8 cellular contexts compared by ENCODE assay signal in the genomic region with DNA sequence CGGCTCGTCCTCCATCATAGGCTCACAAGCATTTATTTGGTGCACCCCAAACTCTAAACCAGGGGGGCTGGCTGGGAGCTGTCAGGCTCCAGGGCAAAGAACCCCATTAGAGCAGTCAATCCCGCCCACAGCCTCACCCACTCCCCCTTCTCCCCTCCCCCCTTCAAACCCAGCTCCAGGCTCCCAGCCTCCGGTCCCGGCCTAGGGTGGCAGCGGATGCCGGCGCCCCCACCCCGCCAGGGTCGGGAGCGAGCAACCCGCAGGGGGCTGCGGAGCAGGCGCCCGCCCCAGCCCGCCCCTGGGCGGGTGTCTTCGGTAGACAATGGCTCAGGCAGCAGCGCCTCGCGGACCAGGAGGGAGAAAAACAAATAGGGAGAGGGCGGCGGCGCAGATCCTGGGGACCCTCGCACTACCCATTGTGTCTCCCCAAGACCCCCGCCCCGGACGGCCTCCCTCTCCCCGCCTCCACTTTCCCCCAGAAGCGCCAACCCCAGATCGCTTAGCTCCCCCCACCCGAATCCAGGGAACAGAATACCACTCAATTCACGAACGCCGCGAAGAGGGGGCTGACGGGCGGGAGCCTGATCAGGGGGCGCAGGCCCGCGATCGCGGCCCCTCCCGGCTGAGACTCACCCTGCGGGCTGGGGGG. TPM values are rescaled to one million over a fixed set of nuclear protein-coding genes. Genes with fewer than 3 reads are reported as not detected.
DNase-seq lines count a peak whose midpoint lies in the region; ATAC-seq and TF ChIP-seq lines count a peak whose summit lies in the region.

No MANE protein-coding gene starts in this region.

- H3K4me2 ChIP-seq in OCI-LY1 (ENCODE audit: low read length): peak overlapping the region; percentile 75

- H3K27me3 Mint-ChIP-seq in T-helper 2 cell treated with Interferon-gamma antibody and Interleukin-4, amounts not matched to agents 5 μg/mL and 100 μg/mL, for 36 hours (ENCODE audit: low read depth): peaks cover 53% of the 10 kb centered on the region

- H3K27ac ChIP-seq in OCI-LY1 (ENCODE audit: low read depth, low read length, poor library complexity, severe bottlenecking): no peak overlapping the region
- no peak overlapping the region for H3K27ac ChIP-seq in coronary artery
- peak overlapping the region; percentile 16 for H3K27ac ChIP-seq in mesodermal cell (ENCODE audit: low read depth, low read length, severe bottlenecking)

- DNase-seq in T-helper 2 cell treated with Interferon-gamma antibody and Interleukin-4, amounts not matched to agents 5 μg/mL and 100 μg/mL, for 36 hours (ENCODE audit: low spot score): no peak
- no peak for DNase-seq in T-helper 2 cell
- DNase-seq in coronary artery (ENCODE audit: low spot score): no peak
- no peak for DNase-seq in NCI-H2107 (lab: John Stamatoyannopoulos, UW)

- H3K9me3 ChIP-seq in OCI-LY1 (ENCODE audit: low read length) (no peaks in the 10 kb centered on the region), mesodermal cell (ENCODE audit: control insufficient read depth, low read length) (no peaks in the 10 kb centered on the region)

- peaks cover 4% of the 10 kb centered on the region for H3K27me3 ChIP-seq in OCI-LY1 (ENCODE audit: insufficient read depth, low read length)

- H3K9me2 ChIP-seq in OCI-LY1 (ENCODE audit: low read depth, low read length): no peaks in the 10 kb centered on the region

- H4K20me1 ChIP-seq in OCI-LY1 (ENCODE audit: insufficient read depth, low read length): no peaks in the 10 kb centered on the region

- H3K36me3 ChIP-seq in OCI-LY1 (ENCODE audit: insufficient read depth, low read length) (no peaks in the 10 kb centered on the region), mesodermal cell (ENCODE audit: control insufficient read depth, insufficient read depth, low read length) (peaks cover 5% of the 10 kb centered on the region)

- H3K4me1 ChIP-seq in OCI-LY1 (ENCODE audit: insufficient read depth, low read length, severe bottlenecking): peaks cover 10% of the 10 kb centered on the region
- H3K4me1 ChIP-seq in mesodermal cell (ENCODE audit: control insufficient read depth, insufficient read depth, low read length, poor library complexity, severe bottlenecking): peaks cover 18% of the 10 kb centered on the region

- no peaks in the 10 kb centered on the region for H3K36me3 Mint-ChIP-seq in T-helper 2 cell treated with Interferon-gamma antibody and Interleukin-4, amounts not matched to agents 5 μg/mL and 100 μg/mL, for 36 hours (ENCODE audit: low read depth)

- H3K79me2 ChIP-seq in OCI-LY1 (ENCODE audit: insufficient read depth, low read length): no peaks in the 10 kb centered on the region

- TF ChIP-seq CTCF in OCI-LY1 (IDR thresholded peaks at IDR 0.05; ENCODE audit: low read length) (no peak), coronary artery (IDR thresholded peaks at IDR 0.05) (no peak)

- no peaks in the 10 kb centered on the region for H3K9me3 Mint-ChIP-seq in T-helper 2 cell treated with Interferon-gamma antibody and Interleukin-4, amounts not matched to agents 5 μg/mL and 100 μg/mL, for 36 hours

- 0% methylated on average over 14 to 31 of the region's 45 CpGs for WGBS in mesodermal cell (ENCODE audit: insufficient coverage in 2 of 2), 2 experiments

- H3K4me3 Mint-ChIP-seq in T-helper 2 cell treated with Interferon-gamma antibody and Interleukin-4, amounts not matched to agents 5 μg/mL and 100 μg/mL, for 36 hours: peak overlapping the region; percentile 72

- ATAC-seq in GM21447 (IDR thresholded peaks at IDR 0.05; ENCODE audit: unreplicated experiment): no peak
- no peak for ATAC-seq in HG03342 (IDR thresholded peaks at IDR 0.05; ENCODE audit: unreplicated experiment)

- H3K9ac ChIP-seq in OCI-LY1 (ENCODE audit: low read length): peak overlapping the region; percentile 43; the same call in 1 of the 2 replicates

- H3K4me1 Mint-ChIP-seq in T-helper 2 cell treated with Interferon-gamma antibody and Interleukin-4, amounts not matched to agents 5 μg/mL and 100 μg/mL, for 36 hours (ENCODE audit: low read depth): peaks cover 2% of the 10 kb centered on the region

- H3F3A ChIP-seq in OCI-LY1 (ENCODE audit: insufficient read depth, low read length): no peaks in the 10 kb centered on the region

- H3K4me3 ChIP-seq in OCI-LY1 (ENCODE audit: low read depth, low read length, poor library complexity, severe bottlenecking): peak overlapping the region; percentile 63
- peak overlapping the region; percentile 73 for H3K4me3 ChIP-seq in coronary artery
- peak overlapping the region; percentile 86 for H3K4me3 ChIP-seq in mesodermal cell (ENCODE audit: extremely low read depth, insufficient read depth, low read length, poor library complexity, severe bottlenecking)

- H2AFZ ChIP-seq in OCI-LY1 (ENCODE audit: low read length): no peak overlapping the region

- peak overlapping the region; percentile 26 for H3K27ac Mint-ChIP-seq in T-helper 2 cell treated with Interferon-gamma antibody and Interleukin-4, amounts not matched to agents 5 μg/mL and 100 μg/mL, for 36 hours

RNA-seq across cellular contexts. Expression of a gene that starts 0.6 kb away (rescaled TPM):
- polyA plus RNA-seq in mesodermal cell (2013, experiment 1 of 2): 29.0 TPM
- polyA plus RNA-seq in mesodermal cell (2013, experiment 2 of 2): 23.7 TPM

RNA-seq across cellular contexts. Expression of a gene that starts 18.0 kb away (rescaled TPM):
- 226 TPM for polyA plus RNA-seq in mesodermal cell (2013, experiment 1 of 2)
- polyA plus RNA-seq in mesodermal cell (2013, experiment 2 of 2): 189 TPM

RNA-seq across cellular contexts. Expression of a gene that starts 26.4 kb away (rescaled TPM):
- polyA plus RNA-seq in mesodermal cell (2013, experiment 1 of 2): 7.7 TPM
- polyA plus RNA-seq in mesodermal cell (2013, experiment 2 of 2): 5.1 TPM

RNA-seq across cellular contexts. Expression of a gene that starts 38.5 kb away (rescaled TPM):
- 91.8 TPM for polyA plus RNA-seq in mesodermal cell (2013, experiment 1 of 2)
- 80.3 TPM for polyA plus RNA-seq in mesodermal cell (2013, experiment 2 of 2)

RNA-seq across cellular contexts. Expression of a gene that starts 54.7 kb away (rescaled TPM):
- polyA plus RNA-seq in mesodermal cell (2013, experiment 1 of 2): 3.8 TPM
- polyA plus RNA-seq in mesodermal cell (2013, experiment 2 of 2): 2.3 TPM
